ENCODE assay signal across 8 cellular contexts in genomic region chr22:22357024-22357868, GRCh38.
DNase-seq lines count a peak whose midpoint lies in the region; ATAC-seq and TF ChIP-seq lines count a peak whose summit lies in the region.

No MANE protein-coding gene starts in this region.

- intact Hi-C loops in activated naive CD4-positive, alpha-beta T cell treated with anti-CD3 and anti-CD28 coated beads for 36 hours (cut with micrococcal nuclease), result loop anchor here (2.0 kb wide), 1 partner anchor 66 kb away; no protein-coding TSS in a partner anchor

- peaks cover 18% of the 10 kb centered on the region for H3K9me3 Mint-ChIP-seq in GM23338
- no peaks in the 10 kb centered on the region for H3K9me3 Mint-ChIP-seq in activated naive CD4-positive, alpha-beta T cell treated with anti-CD3 and anti-CD28 coated beads for 36 hours

- no peak overlapping the region for H2AFZ ChIP-seq in GM23338

- H4K20me1 ChIP-seq in GM23338 (replicated peaks; ENCODE audit: insufficient read depth), result no peaks in the 10 kb centered on the region

- peak; percentile 63 to 76 for TF ChIP-seq CTCF in GM23338 (conservative IDR thresholded peaks at IDR 0.05; ENCODE audit: low read depth in 2 of 2)
- TF ChIP-seq CTCF in NB4 (IDR thresholded peaks at IDR 0.05; ENCODE audit: low read depth, low read length), result peak; percentile 79
- TF ChIP-seq CTCF in cardiac muscle cell (IDR thresholded peaks at IDR 0.05; ENCODE audit: low read depth, low read length), result peak; percentile 80

- no peak overlapping the region for H3K27ac ChIP-seq in GM23338 (ENCODE audit: low read depth)
- H3K27ac ChIP-seq in cardiac muscle cell, result no peak overlapping the region

- H3K9me3 ChIP-seq in cardiac muscle cell (ENCODE audit: low read depth), result no peaks in the 10 kb centered on the region

- TF ChIP-seq POLR2A in NB4 (IDR thresholded peaks at IDR 0.05; ENCODE audit: extremely low read depth, insufficient read length), result no peak

- H3K4me2 ChIP-seq in GM23338, result peak overlapping the region; percentile 60; the same call in 1 of the 2 replicates

- no peaks in the 10 kb centered on the region for H3K4me1 ChIP-seq in GM23338 (ENCODE audit: insufficient read depth)
- H3K4me1 ChIP-seq in cardiac muscle cell (ENCODE audit: low read depth), result no peaks in the 10 kb centered on the region

- peaks cover 9% of the 10 kb centered on the region; the same call in 2 of the 3 replicates for H3K36me3 Mint-ChIP-seq in GM23338 (ENCODE audit: low read depth)
- H3K36me3 Mint-ChIP-seq in activated naive CD4-positive, alpha-beta T cell treated with anti-CD3 and anti-CD28 coated beads for 36 hours (ENCODE audit: low read depth), result no peaks in the 10 kb centered on the region

- H3K27me3 ChIP-seq in GM23338 (ENCODE audit: insufficient read depth) (peaks cover 100% of the 10 kb centered on the region), cardiac muscle cell (no peaks in the 10 kb centered on the region)

- no peaks in the 10 kb centered on the region for H3F3A ChIP-seq in GM23338 (replicated peaks; ENCODE audit: low read depth)

- H3K36me3 ChIP-seq in GM23338 (ENCODE audit: insufficient read depth) (no peaks in the 10 kb centered on the region), cardiac muscle cell (no peaks in the 10 kb centered on the region)

- CTCF ChIA-PET in activated naive CD4-positive, alpha-beta T cell treated with anti-CD3 and anti-CD28 coated beads for 36 hours (lab: Charles Lee), result interaction anchor here (0.7 to 2.2 kb wide), 4 partner anchors 13 to 112 kb away, joined by 3 to 8 read pairs (median 4); no protein-coding TSS in a partner anchor

- 0 out of 2 replicates have a peak, but pooled peaks cover 3% of the 10 kb centered on the region for H3K9me2 ChIP-seq in GM23338 (ENCODE audit: insufficient read depth)

- no peak overlapping the region for H3K27ac Mint-ChIP-seq in GM23338
- no peak overlapping the region for H3K27ac Mint-ChIP-seq in activated naive CD4-positive, alpha-beta T cell treated with anti-CD3 and anti-CD28 coated beads for 36 hours

- H3K4me3 ChIP-seq in GM23338 (no peak overlapping the region), NB4 (ENCODE audit: low read depth, low read length) (no peak overlapping the region), cardiac muscle cell (no peak overlapping the region)

- H3K4me3 Mint-ChIP-seq in GM23338, result peak overlapping the region; percentile 15; the same call in 1 of the 3 replicates
- H3K4me3 Mint-ChIP-seq in activated naive CD4-positive, alpha-beta T cell treated with anti-CD3 and anti-CD28 coated beads for 36 hours, result no peak overlapping the region

- ATAC-seq in GM23338 (peak; percentile 98), GM21390 (IDR thresholded peaks at IDR 0.05; ENCODE audit: unreplicated experiment) (no peak)

- H3K4me1 Mint-ChIP-seq in GM23338, result no peaks in the 10 kb centered on the region
- H3K4me1 Mint-ChIP-seq in activated naive CD4-positive, alpha-beta T cell treated with anti-CD3 and anti-CD28 coated beads for 36 hours (ENCODE audit: low read depth), result no peaks in the 10 kb centered on the region

- peak; percentile 93 for DNase-seq in DMS153 treated with DMSO at 0.1 percent for 48 hours (lab: John Stamatoyannopoulos, UW; ENCODE audit: unreplicated experiment)
- DNase-seq in GM23338 (ENCODE audit: low spot score), result peak; percentile 93
- peak; percentile 73 for DNase-seq in NB4 (ENCODE audit: low read depth)
- peak; percentile 77 for DNase-seq in SK-N-DZ (ENCODE audit: low spot score)
- peak; percentile 92 for DNase-seq in activated naive CD4-positive, alpha-beta T cell treated with anti-CD3 and anti-CD28 coated beads for 36 hours
- DNase-seq in cardiac muscle cell (ENCODE audit: low read depth in 1 of 2, low spot score in 1 of 2), result peak; percentile 12 to 70
- DNase-seq in putamen (ENCODE audit: low spot score), result peak; percentile 59

- no peaks in the 10 kb centered on the region for H3K79me2 ChIP-seq in GM23338 (replicated peaks; ENCODE audit: insufficient read depth)

- peaks cover 95% of the 10 kb centered on the region for H3K27me3 Mint-ChIP-seq in GM23338 (ENCODE audit: insufficient read depth, low read depth, poor library complexity)
- H3K27me3 Mint-ChIP-seq in activated naive CD4-positive, alpha-beta T cell treated with anti-CD3 and anti-CD28 coated beads for 36 hours (ENCODE audit: low read depth), result peaks cover 38% of the 10 kb centered on the region

TF ChIP-seq in GM23338, 12 proteins besides CTCF, POLR2A, EP300 and RAD21 (continues in another document):
- TF ChIP-seq CREB1 (CRISPR knock-in tag; IDR thresholded peaks at IDR 0.05; ENCODE audit: low read depth) (no peak), EZH2 (IDR thresholded peaks at IDR 0.05; ENCODE audit: low read depth, unreplicated experiment) (no peak), JUNB (IDR thresholded peaks at IDR 0.05; ENCODE audit: unreplicated experiment) (no peak), STAT1 (IDR thresholded peaks at IDR 0.05; ENCODE audit: unreplicated experiment) (no peak), EZH2phosphoT487 (IDR thresholded peaks at IDR 0.05; ENCODE audit: unreplicated experiment) (no peak), NANOG (IDR thresholded peaks at IDR 0.05; ENCODE audit: borderline replicate concordance) (no peak), ZNF331 (CRISPR knock-in tag; IDR thresholded peaks at IDR 0.05; ENCODE audit: low read depth) (no peak), REST (IDR thresholded peaks at IDR 0.05; ENCODE audit: unreplicated experiment) (no peak)

Comparison
In these comparisons a context has a peak if more than half of its experiments do, and no peak if none do; other contexts are left out.
1. DNase-seq: peak in every context shown above with its lines; median percentile 93 in DMS153 treated with DMSO at 0.1 percent for 48 hours; 93 in GM23338; 92 in activated naive CD4-positive, alpha-beta T cell treated with anti-CD3 and anti-CD28 coated beads for 36 hours; 77 in SK-N-DZ; 73 in NB4; 59 in putamen; 41 in cardiac muscle cell.